In the genomic region with DNA sequence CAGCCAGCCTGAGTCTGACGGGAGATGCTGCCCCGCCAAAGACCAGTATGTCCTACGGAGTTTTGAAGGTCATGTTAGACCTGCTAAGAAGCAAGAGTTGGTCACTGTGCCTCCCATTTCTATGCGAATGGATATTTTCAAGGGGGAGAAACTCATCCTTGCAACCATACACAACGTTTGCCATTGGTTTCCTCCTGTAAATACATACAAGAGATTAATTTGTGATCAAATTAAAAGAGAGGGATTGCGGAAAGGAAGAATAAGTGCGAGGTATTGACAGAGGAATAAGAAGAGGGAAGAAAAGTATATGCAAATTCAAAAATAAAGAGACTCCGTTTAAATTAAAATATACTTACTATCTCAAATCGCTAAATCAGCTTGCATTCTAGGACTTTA, we compare ENCODE assay signal across 9 cellular contexts. TPM values are rescaled to one million over a fixed set of nuclear protein-coding genes. Genes with fewer than 3 reads are reported as not detected.
DNase-seq lines count a peak whose midpoint lies in the region; ATAC-seq and TF ChIP-seq lines count a peak whose summit lies in the region.
"Had no signal": no experiment of that assay in that cellular context is flagged by ENCODE, and none has a peak within 500 bp of the region (broad histone marks: within the 10 kb centered on the region; RNA-seq: fewer than 3 reads in every experiment).

No MANE protein-coding gene starts in this region.

- ATAC-seq in activated naive CD4-positive, alpha-beta T cell treated with anti-CD3 and anti-CD28 coated beads, Interleukin-2, amount 50 U/mL, for 72 hours: no peak
- no peak for ATAC-seq in activated naive CD8-positive, alpha-beta T cell treated with anti-CD3 and anti-CD28 coated beads, Interleukin-2, amount 10 ng/mL, durations not matched to agents 7 days and 5 days (ENCODE audit: low read depth)
- no peak for ATAC-seq in memory B cell (ENCODE audit: low read depth)

- H3K4me1 Mint-ChIP-seq in activated naive CD4-positive, alpha-beta T cell treated with anti-CD3 and anti-CD28 coated beads for 36 hours (ENCODE audit: low read depth): peaks cover 13% of the 10 kb centered on the region
- peaks cover 12% of the 10 kb centered on the region for H3K4me1 Mint-ChIP-seq in activated naive CD8-positive, alpha-beta T cell treated with anti-CD3 and anti-CD28 coated beads, Interleukin-2, amount 10 ng/mL, durations not matched to agents 7 days and 5 days
- H3K4me1 Mint-ChIP-seq in memory B cell: peaks cover 14% of the 10 kb centered on the region

- no peaks in the 10 kb centered on the region for H3K9me3 ChIP-seq in testis

- peaks cover 14% of the 10 kb centered on the region for H3K4me1 ChIP-seq in testis

- peaks cover 2% of the 10 kb centered on the region for H3K36me3 Mint-ChIP-seq in activated naive CD4-positive, alpha-beta T cell treated with anti-CD3 and anti-CD28 coated beads for 36 hours (ENCODE audit: low read depth)
- peaks cover 0 to 14% of the 10 kb centered on the region in 2 donors for H3K36me3 Mint-ChIP-seq in activated naive CD4-positive, alpha-beta T cell treated with anti-CD3 and anti-CD28 coated beads, Interleukin-2, amount 50 U/mL, for 72 hours
- H3K36me3 Mint-ChIP-seq in activated naive CD8-positive, alpha-beta T cell treated with anti-CD3 and anti-CD28 coated beads, Interleukin-2, amount 10 ng/mL, durations not matched to agents 7 days and 5 days: no peaks in the 10 kb centered on the region
- no peaks in the 10 kb centered on the region for H3K36me3 Mint-ChIP-seq in memory B cell

- H3K27ac Mint-ChIP-seq in activated naive CD4-positive, alpha-beta T cell treated with anti-CD3 and anti-CD28 coated beads for 36 hours: no peak overlapping the region
- peak overlapping the region in 1 of 2 donors; percentile 5 for H3K27ac Mint-ChIP-seq in activated naive CD4-positive, alpha-beta T cell treated with anti-CD3 and anti-CD28 coated beads, Interleukin-2, amount 50 U/mL, for 72 hours
- no peak overlapping the region for H3K27ac Mint-ChIP-seq in activated naive CD8-positive, alpha-beta T cell treated with anti-CD3 and anti-CD28 coated beads, Interleukin-2, amount 10 ng/mL, durations not matched to agents 7 days and 5 days
- H3K27ac Mint-ChIP-seq in memory B cell: no peak overlapping the region

- POLR2A ChIA-PET in activated naive CD8-positive, alpha-beta T cell treated with anti-CD3 and anti-CD28 coated beads, Interleukin-2, amount 10 ng/mL, durations not matched to agents 7 days and 5 days (lab: Charles Lee): no interaction called here

- H3K4me3 ChIP-seq in testis: peak overlapping the region; percentile 55 to 64

- H3K27me3 Mint-ChIP-seq in activated naive CD4-positive, alpha-beta T cell treated with anti-CD3 and anti-CD28 coated beads for 36 hours (ENCODE audit: low read depth): peaks cover 37% of the 10 kb centered on the region
- peaks cover 51% of the 10 kb centered on the region for H3K27me3 Mint-ChIP-seq in activated naive CD8-positive, alpha-beta T cell treated with anti-CD3 and anti-CD28 coated beads, Interleukin-2, amount 10 ng/mL, durations not matched to agents 7 days and 5 days
- peaks cover 20% of the 10 kb centered on the region for H3K27me3 Mint-ChIP-seq in memory B cell

- DNase-seq in activated naive CD4-positive, alpha-beta T cell treated with anti-CD3 and anti-CD28 coated beads for 36 hours: no peak
- DNase-seq in activated naive CD4-positive, alpha-beta T cell treated with anti-CD3 and anti-CD28 coated beads, Interleukin-2, amount 50 U/mL, for 72 hours (ENCODE audit: low spot score in 2 of 2): no peak
- DNase-seq in activated naive CD8-positive, alpha-beta T cell treated with anti-CD3 and anti-CD28 coated beads, Interleukin-2, amount 10 ng/mL, durations not matched to agents 7 days and 5 days: no peak
- DNase-seq in memory B cell (ENCODE audit: low spot score in 2 of 2): no peak
- no peak for DNase-seq in testis
- no peak for DNase-seq in NCI-H774 (lab: John Stamatoyannopoulos, UW)
- DNase-seq in caudate nucleus (lab: John Stamatoyannopoulos, UW): no peak
- no peak for DNase-seq in OCI-M2 (lab: John Stamatoyannopoulos, UW; ENCODE audit: unreplicated experiment)
- DNase-seq: foreskin keratinocyte had no signal

- H3K9me3 Mint-ChIP-seq in activated naive CD4-positive, alpha-beta T cell treated with anti-CD3 and anti-CD28 coated beads for 36 hours: no peaks in the 10 kb centered on the region
- H3K9me3 Mint-ChIP-seq in activated naive CD4-positive, alpha-beta T cell treated with anti-CD3 and anti-CD28 coated beads, Interleukin-2, amount 50 U/mL, for 72 hours: no peaks in the 10 kb centered on the region
- H3K9me3 Mint-ChIP-seq in activated naive CD8-positive, alpha-beta T cell treated with anti-CD3 and anti-CD28 coated beads, Interleukin-2, amount 10 ng/mL, durations not matched to agents 7 days and 5 days: no peaks in the 10 kb centered on the region
- H3K9me3 Mint-ChIP-seq in memory B cell: no peaks in the 10 kb centered on the region

- TF ChIP-seq POLR2A in testis (IDR thresholded peaks at IDR 0.05): no peak

- CTCF ChIA-PET in activated naive CD4-positive, alpha-beta T cell treated with anti-CD3 and anti-CD28 coated beads for 36 hours (lab: Charles Lee): interaction anchor here (1.4 kb wide), 1 partner anchor 536 kb away, joined by 3 read pairs; no protein-coding TSS in a partner anchor

- 21 to 26% methylated on average over 9 of the region's 9 CpGs for WGBS in testis, 2 donors

- no peaks in the 10 kb centered on the region for H3K27me3 ChIP-seq in testis

- no peaks in the 10 kb centered on the region for H3K36me3 ChIP-seq in testis (ENCODE audit: low read depth, missing control alignments)

- TF ChIP-seq CTCF in testis (IDR thresholded peaks at IDR 0.05): no peak

- H3K4me3 Mint-ChIP-seq in activated naive CD4-positive, alpha-beta T cell treated with anti-CD3 and anti-CD28 coated beads for 36 hours: peak overlapping the region; percentile 78
- peak overlapping the region; percentile 80 for H3K4me3 Mint-ChIP-seq in activated naive CD8-positive, alpha-beta T cell treated with anti-CD3 and anti-CD28 coated beads, Interleukin-2, amount 10 ng/mL, durations not matched to agents 7 days and 5 days
- H3K4me3 Mint-ChIP-seq in memory B cell: peak overlapping the region; percentile 90

- no peak overlapping the region for H3K27ac ChIP-seq in testis
- no peak overlapping the region for H3K27ac ChIP-seq in caudate nucleus (ENCODE audit: low read depth, low read length)
- H3K27ac ChIP-seq: foreskin keratinocyte had no signal

- intact Hi-C loops in activated naive CD4-positive, alpha-beta T cell treated with anti-CD3 and anti-CD28 coated beads for 36 hours (cut with micrococcal nuclease): loop anchor here (2.0 to 5.0 kb wide), 2 partner anchors 75 to 618 kb away; partner anchors contain the start of genes ARL6IP6, PRPF40A and STAM2
- intact Hi-C loops in testis (cut with DNase I; ENCODE audit: low total_unique reads): no loop called here

RNA-seq across cellular contexts. Expression of gene CACNB4, which starts 0.8 kb away (rescaled TPM):
- under 1 TPM; 0.10 to 0.15 TPM for total RNA-seq in activated naive CD4-positive, alpha-beta T cell treated with anti-CD3 and anti-CD28 coated beads for 36 hours
- 1 to 10 TPM in 1 of 2 donors, under 1 TPM in 1; 0.32 to 1.5 TPM for total RNA-seq in activated naive CD4-positive, alpha-beta T cell treated with anti-CD3 and anti-CD28 coated beads, Interleukin-2, amount 50 U/mL, for 72 hours
- total RNA-seq in activated naive CD8-positive, alpha-beta T cell treated with anti-CD3 and anti-CD28 coated beads, Interleukin-2, amount 10 ng/mL, durations not matched to agents 7 days and 5 days: under 1 TPM; 0.36 to 0.71 TPM
- total RNA-seq in testis: 10 to 100 TPM; 82.2 to 83.8 TPM
- 7.8 TPM for polyA plus RNA-seq in testis (ENCODE audit: insufficient read depth, low read depth, low replicate concordance)

Comparison
In these comparisons a context has a peak if more than half of its experiments do, and no peak if none do; other contexts are left out.
1. RNA of gene CACNB4, which starts 0.8 kb away (total RNA-seq): 82.2 to 83.8 TPM in testis; 0.32 to 1.5 TPM in activated naive CD4-positive, alpha-beta T cell treated with anti-CD3 and anti-CD28 coated beads, Interleukin-2, amount 50 U/mL, for 72 hours, 0.36 to 0.71 TPM in activated naive CD8-positive, alpha-beta T cell treated with anti-CD3 and anti-CD28 coated beads, Interleukin-2, amount 10 ng/mL, durations not matched to agents 7 days and 5 days and 0.10 to 0.15 TPM in activated naive CD4-positive, alpha-beta T cell treated with anti-CD3 and anti-CD28 coated beads for 36 hours; every median in the first group is over 10 times any median in the second.
2. Peak in every context shown above with its lines, with median percentiles within 50 percentile points of each other: H3K4me3 Mint-ChIP-seq.